In genomic region chr3:24318668-24319287, GRCh38 we compare ENCODE assay signal across 16 cellular contexts.
DNase-seq lines count a peak whose midpoint lies in the region; TF ChIP-seq lines count a peak whose summit lies in the region.
"Had no signal": no experiment of that assay in that cellular context is flagged by ENCODE, and none has a peak within 500 bp of the region (broad histone marks: within the 10 kb centered on the region; RNA-seq: fewer than 3 reads in every experiment).

No MANE protein-coding gene starts in this region.

- H3K9me3 ChIP-seq in transverse colon = no peaks in the 10 kb centered on the region
- H3K9me3 ChIP-seq: thoracic aorta had no signal

- H3K56ac ChIP-seq in mesendoderm (ENCODE audit: low read length) = no peak overlapping the region

- no peaks in the 10 kb centered on the region for H3K79me1 ChIP-seq in mesendoderm (ENCODE audit: low read length)

- H3K4me2 ChIP-seq in mesendoderm (ENCODE audit: low read length) = no peak overlapping the region
- H3K4me2 ChIP-seq: hepatocyte had no signal

- H2BK120ac ChIP-seq in mesendoderm (ENCODE audit: low read depth, low read length) = no peak overlapping the region

- no peak overlapping the region for H3K9ac ChIP-seq in mesendoderm (ENCODE audit: low read length)

- no peak overlapping the region for H3K23ac ChIP-seq in mesendoderm (ENCODE audit: low read length)

- H3K4me3 ChIP-seq in cardiac fibroblast (replicated peaks in 1 of 2; ENCODE audit: low read depth in 2 of 2, low read length in 2 of 2) (no peak overlapping the region), mesendoderm (ENCODE audit: low read length) (no peak overlapping the region), transverse colon (no peak overlapping the region)
- H3K4me3 ChIP-seq: hepatocyte, thoracic aorta had no signal

- no peak overlapping the region for H3K18ac ChIP-seq in mesendoderm (ENCODE audit: low read length)

- no peaks in the 10 kb centered on the region for H3K27me3 ChIP-seq in mesendoderm (ENCODE audit: insufficient read depth, low read length, poor library complexity)
- H3K27me3 ChIP-seq in transverse colon = no peaks in the 10 kb centered on the region
- H3K27me3 ChIP-seq: hepatocyte had no signal

- no peak overlapping the region for H4K8ac ChIP-seq in mesendoderm (ENCODE audit: low read depth, low read length)

- no CpG with 5 or more reads among the region's 1 CpG for WGBS in mesendoderm (ENCODE audit: extremely low coverage, insufficient coverage, low lambda C conversion rate)
- 87 to 88% methylated on average over 1 of the region's 1 CpG for WGBS in transverse colon (ENCODE audit: low coverage in 1 of 2), 2 donors

- H3K27ac ChIP-seq in mesendoderm (ENCODE audit: low read depth, low read length) (no peak overlapping the region), transverse colon (no peak overlapping the region)
- H3K27ac ChIP-seq: hepatocyte, thoracic aorta had no signal

- H3K4ac ChIP-seq in mesendoderm (ENCODE audit: low read depth, low read length) = no peak overlapping the region

- H2BK5ac ChIP-seq in mesendoderm (ENCODE audit: low read length) = no peak overlapping the region

- TF ChIP-seq EP300 in transverse colon (IDR thresholded peaks at IDR 0.05; ENCODE audit: low read depth) = no peak

- in situ Hi-C loops in transverse colon (cut with MboI; ENCODE audit: low pct_ligation_motif_present in 1 of 4, low pct_unique_long_range_greater_than_20kb in 1 of 4, low sequenced_read_pairs in 3 of 4) = no loop called here

- no peak overlapping the region for H2AK5ac ChIP-seq in mesendoderm (ENCODE audit: low read length)

- TF ChIP-seq CTCF in cardiac fibroblast (IDR thresholded peaks at IDR 0.05; ENCODE audit: low read depth, low read length) = no peak
- TF ChIP-seq CTCF in transverse colon (IDR thresholded peaks at IDR 0.05) = no peak

- DNase-seq in EH (ENCODE audit: low read depth) (peak; percentile 66), NCI-H226 (peak; percentile 94), cardiac fibroblast (ENCODE audit: low read depth in 2 of 2) (peak; percentile 50 to 86), mesendoderm (peak; percentile 26), mucosa of gallbladder (ENCODE audit: low spot score) (no peak), NCI-H510A (lab: John Stamatoyannopoulos, UW) (no peak), NCI-H774 (lab: John Stamatoyannopoulos, UW) (no peak), transverse colon (no peak)
- DNase-seq: activated CD4-positive, CD25-positive, alpha-beta regulatory T cell; activated CD8-positive, alpha-beta memory T cell treated with anti-CD3 and anti-CD28 coated beads, Interleukin-2, amount 10 ng/mL, durations not matched to agents 7 days and 5 days; activated naive CD4-positive, alpha-beta T cell treated with anti-CD3 and anti-CD28 coated beads for 36 hours; caudate nucleus; CD4-positive, CD25-positive, alpha-beta regulatory T cell; GDM1 had no signal

- TF ChIP-seq POLR2A in transverse colon (IDR thresholded peaks at IDR 0.05) = no peak

- H3K79me2 ChIP-seq in mesendoderm (ENCODE audit: control insufficient read depth, insufficient read depth, low read length) = no peaks in the 10 kb centered on the region
- H3K79me2 ChIP-seq: hepatocyte had no signal

- H3K4me1 ChIP-seq in mesendoderm (ENCODE audit: control insufficient read depth, low read depth, low read length) (no peaks in the 10 kb centered on the region), transverse colon (peaks cover 0 to 19% (median 14%) of the 10 kb centered on the region in 4 donors)

- no peaks in the 10 kb centered on the region for H3K36me3 ChIP-seq in mesendoderm (ENCODE audit: control insufficient read depth, insufficient read depth, low read length)
- H3K36me3 ChIP-seq in transverse colon = no peaks in the 10 kb centered on the region

- intact Hi-C loops in transverse colon (cut with DNase I; ENCODE audit: low total_unique reads) = no loop called here

- no peak overlapping the region for H4K5ac ChIP-seq in mesendoderm (ENCODE audit: low read length)

- H2BK15ac ChIP-seq in mesendoderm (replicated peaks; ENCODE audit: low read depth) = no peak overlapping the region

Comparison
In these comparisons a context has a peak if more than half of its experiments do, and no peak if none do; other contexts are left out.
1. DNase-seq: peak in EH (single experiment), NCI-H226 (single experiment), cardiac fibroblast (2 of 2) and mesendoderm (single experiment); none in mucosa of gallbladder (single experiment), NCI-H510A (single experiment), NCI-H774 (single experiment) and transverse colon (single experiment).